Comparison of ENCODE assay signal across 9 cellular contexts in genomic region chr3:127690823-127691452, GRCh38. TPM values are rescaled to one million over a fixed set of nuclear protein-coding genes. Genes with fewer than 3 reads are reported as not detected.
DNase-seq lines count a peak whose midpoint lies in the region; ATAC-seq and TF ChIP-seq lines count a peak whose summit lies in the region.
"Had no signal": no experiment of that assay in that cellular context is flagged by ENCODE, and none has a peak within 500 bp of the region (broad histone marks: within the 10 kb centered on the region; RNA-seq: fewer than 3 reads in every experiment).

No MANE protein-coding gene starts in this region.

- H3K27ac Mint-ChIP-seq in activated CD4-positive, alpha-beta T cell treated with anti-CD3 and anti-CD28 coated beads for 36 hours = no peak overlapping the region
- no peak overlapping the region for H3K27ac Mint-ChIP-seq in chondrocyte (ENCODE audit: unreplicated experiment)
- no peak overlapping the region for H3K27ac Mint-ChIP-seq in activated CD4-positive, alpha-beta T cell treated with anti-CD3 and anti-CD28 coated beads, Interleukin-2, amount 10 ng/mL, durations not matched to agents 7 days and 5 days
- H3K27ac Mint-ChIP-seq: dendritic cell treated with granulocyte-macrophage colony-stimulating factor and Interleukin-4, amounts not matched to agents 40 ng/mL and 50 ng/mL, for 4 days had no signal

- POLR2A ChIA-PET in activated CD4-positive, alpha-beta T cell treated with anti-CD3 and anti-CD28 coated beads for 36 hours (lab: Charles Lee) = no interaction called here
- POLR2A ChIA-PET in activated CD4-positive, alpha-beta T cell treated with anti-CD3 and anti-CD28 coated beads, Interleukin-2, amount 10 ng/mL, durations not matched to agents 7 days and 5 days (lab: Charles Lee) = no interaction called here

- ATAC-seq in activated CD4-positive, alpha-beta T cell treated with anti-CD3 and anti-CD28 coated beads for 36 hours = peak; percentile 73
- ATAC-seq in HG03460 (IDR thresholded peaks at IDR 0.05; ENCODE audit: unreplicated experiment) = no peak
- no peak for ATAC-seq in HG02852 (IDR thresholded peaks at IDR 0.05; ENCODE audit: unreplicated experiment)

- no peaks in the 10 kb centered on the region for H3K9me3 Mint-ChIP-seq in activated CD4-positive, alpha-beta T cell treated with anti-CD3 and anti-CD28 coated beads for 36 hours (ENCODE audit: low read depth)
- H3K9me3 Mint-ChIP-seq in chondrocyte (ENCODE audit: low read depth) = no peaks in the 10 kb centered on the region
- H3K9me3 Mint-ChIP-seq in activated CD4-positive, alpha-beta T cell treated with anti-CD3 and anti-CD28 coated beads, Interleukin-2, amount 10 ng/mL, durations not matched to agents 7 days and 5 days = no peaks in the 10 kb centered on the region
- H3K9me3 Mint-ChIP-seq: dendritic cell treated with granulocyte-macrophage colony-stimulating factor and Interleukin-4, amounts not matched to agents 40 ng/mL and 50 ng/mL, for 4 days had no signal

- intact Hi-C loops in activated CD4-positive, alpha-beta T cell treated with anti-CD3 and anti-CD28 coated beads for 36 hours (cut with DNase I, micrococcal nuclease) = no loop called here

- peak; percentile 83 for TF ChIP-seq CTCF in chondrocyte (IDR thresholded peaks at IDR 0.05)

- no peaks in the 10 kb centered on the region for H3K4me1 Mint-ChIP-seq in activated CD4-positive, alpha-beta T cell treated with anti-CD3 and anti-CD28 coated beads for 36 hours
- H3K4me1 Mint-ChIP-seq in chondrocyte (ENCODE audit: low read depth) = peaks cover 8% of the 10 kb centered on the region
- no peaks in the 10 kb centered on the region for H3K4me1 Mint-ChIP-seq in activated CD4-positive, alpha-beta T cell treated with anti-CD3 and anti-CD28 coated beads, Interleukin-2, amount 10 ng/mL, durations not matched to agents 7 days and 5 days

- CTCF ChIA-PET in activated CD4-positive, alpha-beta T cell treated with anti-CD3 and anti-CD28 coated beads for 36 hours (lab: Charles Lee) = interaction anchor here (0.6 to 1.3 kb wide), 2 partner anchors 231 to 673 kb away, joined by 3 read pairs; no protein-coding TSS in a partner anchor
- CTCF ChIA-PET in activated CD4-positive, alpha-beta T cell treated with anti-CD3 and anti-CD28 coated beads, Interleukin-2, amount 10 ng/mL, durations not matched to agents 7 days and 5 days (lab: Charles Lee) = interaction anchor here (1.0 kb wide), 1 partner anchor 116 kb away, joined by 5 read pairs; no protein-coding TSS in a partner anchor

- no peak overlapping the region for H3K4me3 Mint-ChIP-seq in activated CD4-positive, alpha-beta T cell treated with anti-CD3 and anti-CD28 coated beads for 36 hours
- H3K4me3 Mint-ChIP-seq in chondrocyte (ENCODE audit: unreplicated experiment) = no peak overlapping the region
- H3K4me3 Mint-ChIP-seq in activated CD4-positive, alpha-beta T cell treated with anti-CD3 and anti-CD28 coated beads, Interleukin-2, amount 10 ng/mL, durations not matched to agents 7 days and 5 days = no peak overlapping the region
- H3K4me3 Mint-ChIP-seq: dendritic cell treated with granulocyte-macrophage colony-stimulating factor and Interleukin-4, amounts not matched to agents 40 ng/mL and 50 ng/mL, for 4 days had no signal

- H3K36me3 Mint-ChIP-seq in activated CD4-positive, alpha-beta T cell treated with anti-CD3 and anti-CD28 coated beads for 36 hours (ENCODE audit: low read depth) = no peaks in the 10 kb centered on the region
- H3K36me3 Mint-ChIP-seq in chondrocyte (ENCODE audit: low read depth) = peaks cover 4% of the 10 kb centered on the region
- H3K36me3 Mint-ChIP-seq in activated CD4-positive, alpha-beta T cell treated with anti-CD3 and anti-CD28 coated beads, Interleukin-2, amount 10 ng/mL, durations not matched to agents 7 days and 5 days (ENCODE audit: low read depth) = no peaks in the 10 kb centered on the region

- peak; percentile 29 for DNase-seq in activated CD4-positive, alpha-beta T cell treated with anti-CD3 and anti-CD28 coated beads for 36 hours
- no peak for DNase-seq in activated CD4-positive, alpha-beta T cell treated with anti-CD3 and anti-CD28 coated beads for 4 hours
- DNase-seq in NCI-H524 (lab: John Stamatoyannopoulos, UW) (peak; percentile 68 to 81), chondrocyte (ENCODE audit: low spot score) (peak; percentile 88), lung microvascular endothelial cell (ENCODE audit: low read depth in 2 of 2) (peak; percentile 68 to 81)
- no peak for DNase-seq in activated CD4-positive, alpha-beta T cell treated with anti-CD3 and anti-CD28 coated beads, Interleukin-2, amount 10 ng/mL, durations not matched to agents 7 days and 5 days

- H3K27me3 Mint-ChIP-seq in activated CD4-positive, alpha-beta T cell treated with anti-CD3 and anti-CD28 coated beads for 36 hours = no peaks in the 10 kb centered on the region
- no peaks in the 10 kb centered on the region for H3K27me3 Mint-ChIP-seq in chondrocyte (ENCODE audit: low read depth)
- no peaks in the 10 kb centered on the region for H3K27me3 Mint-ChIP-seq in activated CD4-positive, alpha-beta T cell treated with anti-CD3 and anti-CD28 coated beads, Interleukin-2, amount 10 ng/mL, durations not matched to agents 7 days and 5 days
- H3K27me3 Mint-ChIP-seq: dendritic cell treated with granulocyte-macrophage colony-stimulating factor and Interleukin-4, amounts not matched to agents 40 ng/mL and 50 ng/mL, for 4 days had no signal

RNA-seq across cellular contexts. Expression of gene ABTB1, which starts 18.2 kb away (rescaled TPM):
- total RNA-seq in activated CD4-positive, alpha-beta T cell treated with anti-CD3 and anti-CD28 coated beads for 36 hours = 1 to 10 TPM; 8.3 to 9.6 TPM
- total RNA-seq in chondrocyte = 18.1 to 27.2 TPM (median 26.7 TPM) in 3 replicates
- total RNA-seq in lung microvascular endothelial cell = 5.7 and 8.5 TPM in 2 replicates
- 10 to 100 TPM; 24.3 to 29.5 TPM for total RNA-seq in activated CD4-positive, alpha-beta T cell treated with anti-CD3 and anti-CD28 coated beads, Interleukin-2, amount 10 ng/mL, durations not matched to agents 7 days and 5 days

Comparison
In these comparisons a context has a peak if more than half of its experiments do, and no peak if none do; other contexts are left out.
1. DNase-seq: peak in activated CD4-positive, alpha-beta T cell treated with anti-CD3 and anti-CD28 coated beads for 36 hours (single experiment), NCI-H524 (2 of 2), chondrocyte (single experiment) and lung microvascular endothelial cell (2 of 2); none in activated CD4-positive, alpha-beta T cell treated with anti-CD3 and anti-CD28 coated beads for 4 hours (0 of 2) and activated CD4-positive, alpha-beta T cell treated with anti-CD3 and anti-CD28 coated beads, Interleukin-2, amount 10 ng/mL, durations not matched to agents 7 days and 5 days (single experiment).